11 cellular contexts compared by ENCODE assay signal in the genomic region with DNA sequence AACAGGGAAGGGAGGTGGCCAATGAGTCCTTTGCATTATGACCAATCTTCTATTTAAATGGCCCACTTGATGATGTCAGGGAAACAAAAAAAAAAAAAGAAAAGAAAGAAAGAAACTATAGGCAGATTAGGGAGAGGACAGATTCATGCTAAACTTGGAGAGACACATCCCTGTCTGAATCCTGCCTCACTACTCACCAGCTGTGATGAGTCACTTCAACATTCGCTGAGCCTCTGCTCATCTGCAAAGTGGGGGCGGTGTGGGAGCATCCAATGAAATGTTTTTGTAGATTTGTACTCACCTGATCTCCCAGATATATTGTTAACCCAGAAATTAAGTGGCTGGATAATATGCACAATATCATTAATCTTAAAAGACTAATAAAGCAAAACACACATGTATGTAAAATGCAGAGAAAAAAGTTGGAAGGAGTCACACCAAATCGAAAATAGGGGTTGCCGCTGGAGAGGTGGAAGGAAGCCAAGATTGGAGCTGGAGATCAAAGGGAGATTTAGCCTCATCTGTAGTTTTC. TPM values are rescaled to one million over a fixed set of nuclear protein-coding genes. Genes with fewer than 3 reads are reported as not detected.
DNase-seq lines count a peak whose midpoint lies in the region; ATAC-seq and TF ChIP-seq lines count a peak whose summit lies in the region.
"Had no signal": no experiment of that assay in that cellular context is flagged by ENCODE, and none has a peak within 500 bp of the region (broad histone marks: within the 10 kb centered on the region; RNA-seq: fewer than 3 reads in every experiment).

No MANE protein-coding gene starts in this region.

- H3K9me3 Mint-ChIP-seq in activated naive CD4-positive, alpha-beta T cell treated with anti-CD3 and anti-CD28 coated beads for 36 hours = no peaks in the 10 kb centered on the region
- no peaks in the 10 kb centered on the region for H3K9me3 Mint-ChIP-seq in stimulated activated naive B cell treated with anti-CD40 and anti-IgM and Interleukin-4, amounts not matched to agents 10 μg/mL and 1 μg/mL and 100 μg/mL, for 72 hours
- H3K9me3 Mint-ChIP-seq in GM23338 = no peaks in the 10 kb centered on the region

- no peaks in the 10 kb centered on the region for H3K9me2 ChIP-seq in GM23338 (ENCODE audit: insufficient read depth)

- H3K27me3 ChIP-seq in GM23338 (ENCODE audit: insufficient read depth) = no peaks in the 10 kb centered on the region

- no peaks in the 10 kb centered on the region for H3K36me3 Mint-ChIP-seq in activated naive CD4-positive, alpha-beta T cell treated with anti-CD3 and anti-CD28 coated beads for 36 hours (ENCODE audit: low read depth)
- no peaks in the 10 kb centered on the region for H3K36me3 Mint-ChIP-seq in stimulated activated naive B cell treated with anti-CD40 and anti-IgM and Interleukin-4, amounts not matched to agents 10 μg/mL and 1 μg/mL and 100 μg/mL, for 72 hours
- no peaks in the 10 kb centered on the region for H3K36me3 Mint-ChIP-seq in GM23338 (ENCODE audit: low read depth)

- H3K27me3 Mint-ChIP-seq in activated naive CD4-positive, alpha-beta T cell treated with anti-CD3 and anti-CD28 coated beads for 36 hours (ENCODE audit: low read depth) = no peaks in the 10 kb centered on the region
- no peaks in the 10 kb centered on the region for H3K27me3 Mint-ChIP-seq in stimulated activated naive B cell treated with anti-CD40 and anti-IgM and Interleukin-4, amounts not matched to agents 10 μg/mL and 1 μg/mL and 100 μg/mL, for 72 hours
- no peaks in the 10 kb centered on the region for H3K27me3 Mint-ChIP-seq in GM23338 (ENCODE audit: insufficient read depth, low read depth, poor library complexity)

- H3K4me3 ChIP-seq in fibroblast of villous mesenchyme (ENCODE audit: low read depth, low read length) (peak overlapping the region; percentile 24), GM23338 (no peak overlapping the region)

- H2AFZ ChIP-seq in GM23338 = no peak overlapping the region

- H3K4me3 Mint-ChIP-seq in activated naive CD4-positive, alpha-beta T cell treated with anti-CD3 and anti-CD28 coated beads for 36 hours = no peak overlapping the region
- no peak overlapping the region for H3K4me3 Mint-ChIP-seq in stimulated activated naive B cell treated with anti-CD40 and anti-IgM and Interleukin-4, amounts not matched to agents 10 μg/mL and 1 μg/mL and 100 μg/mL, for 72 hours
- H3K4me3 Mint-ChIP-seq in GM23338 = no peak overlapping the region

- no peaks in the 10 kb centered on the region for H3K36me3 ChIP-seq in GM23338 (ENCODE audit: insufficient read depth)

- ATAC-seq in SK-N-SH treated with all-trans-retinoic acid at 6 μM for 48 hours (peak; percentile 98), HG02870 (IDR thresholded peaks at IDR 0.05; ENCODE audit: unreplicated experiment) (no peak), GM19397 (IDR thresholded peaks at IDR 0.05; ENCODE audit: unreplicated experiment) (no peak), GM23338 (no peak; the same call in 2 of the 3 replicates)
- ATAC-seq in stimulated activated naive B cell treated with anti-CD40 and anti-IgM and Interleukin-4, amounts not matched to agents 10 μg/mL and 1 μg/mL and 100 μg/mL, for 72 hours (replicated peaks) = peak; percentile 63 to 85
- ATAC-seq: right cardiac atrium had no signal

- H3K4me1 Mint-ChIP-seq in activated naive CD4-positive, alpha-beta T cell treated with anti-CD3 and anti-CD28 coated beads for 36 hours (ENCODE audit: low read depth) = peaks cover 12% of the 10 kb centered on the region
- peaks cover 13 to 23% of the 10 kb centered on the region in 2 donors for H3K4me1 Mint-ChIP-seq in stimulated activated naive B cell treated with anti-CD40 and anti-IgM and Interleukin-4, amounts not matched to agents 10 μg/mL and 1 μg/mL and 100 μg/mL, for 72 hours
- H3K4me1 Mint-ChIP-seq in GM23338 = peaks cover 7% of the 10 kb centered on the region; the same call in 1 of the 3 replicates

- intact Hi-C loops in activated naive CD4-positive, alpha-beta T cell treated with anti-CD3 and anti-CD28 coated beads for 36 hours (cut with micrococcal nuclease) = loop anchor here (1.0 to 2.0 kb wide), 2 partner anchors 10 to 16 kb away; no protein-coding TSS in a partner anchor

- no peaks in the 10 kb centered on the region for H3K79me2 ChIP-seq in GM23338 (replicated peaks; ENCODE audit: insufficient read depth)

- H3K27ac ChIP-seq in GM23338 (ENCODE audit: low read depth) = no peak overlapping the region
- H3K27ac ChIP-seq: C4-2B had no signal

- no peaks in the 10 kb centered on the region for H3F3A ChIP-seq in GM23338 (replicated peaks; ENCODE audit: low read depth)

- no peak overlapping the region for H3K4me2 ChIP-seq in GM23338

- TF ChIP-seq CTCF in fibroblast of villous mesenchyme (IDR thresholded peaks at IDR 0.05; ENCODE audit: insufficient read depth, low read depth, low read length) (no peak), GM23338 (conservative IDR thresholded peaks at IDR 0.05; ENCODE audit: low read depth in 2 of 2) (no peak)

- no peak overlapping the region for H3K27ac Mint-ChIP-seq in activated naive CD4-positive, alpha-beta T cell treated with anti-CD3 and anti-CD28 coated beads for 36 hours
- H3K27ac Mint-ChIP-seq in stimulated activated naive B cell treated with anti-CD40 and anti-IgM and Interleukin-4, amounts not matched to agents 10 μg/mL and 1 μg/mL and 100 μg/mL, for 72 hours = peak overlapping the region; percentile 44
- H3K27ac Mint-ChIP-seq in GM23338 = no peak overlapping the region

- H3K4me1 ChIP-seq in GM23338 (ENCODE audit: insufficient read depth) = no peaks in the 10 kb centered on the region

- H4K20me1 ChIP-seq in GM23338 (replicated peaks; ENCODE audit: insufficient read depth) = no peaks in the 10 kb centered on the region

- peak; percentile 49 for DNase-seq in activated naive CD4-positive, alpha-beta T cell treated with anti-CD3 and anti-CD28 coated beads for 36 hours
- DNase-seq in activated naive CD4-positive, alpha-beta T cell treated with anti-CD3 and anti-CD28 coated beads, Interleukin-2, amount 50 U/mL, for 16 hours = no peak
- DNase-seq in fibroblast of villous mesenchyme (ENCODE audit: low read depth) = peak; percentile 84
- DNase-seq in stimulated activated naive B cell treated with anti-CD40 and anti-IgM and Interleukin-4, amounts not matched to agents 10 μg/mL and 1 μg/mL and 100 μg/mL, for 72 hours = no peak
- DNase-seq in GM23338 (ENCODE audit: low spot score) = no peak
- DNase-seq: NCI-H1694 treated with DMSO at 0.1 percent for 48 hours, right cardiac atrium had no signal

- CTCF ChIA-PET in activated naive CD4-positive, alpha-beta T cell treated with anti-CD3 and anti-CD28 coated beads for 36 hours (lab: Charles Lee) = no interaction called here

TF ChIP-seq in SK-N-SH treated with all-trans-retinoic acid at 6 μM for 48 hours, 23 proteins besides CTCF, POLR2A, EP300 and RAD21:
- TF ChIP-seq PPARA (CRISPR knock-in tag; IDR thresholded peaks at IDR 0.05; ENCODE audit: borderline replicate concordance) (no peak), ISL1 (CRISPR knock-in tag; IDR thresholded peaks at IDR 0.05) (no peak)
- TF ChIP-seq, protein P1, sequence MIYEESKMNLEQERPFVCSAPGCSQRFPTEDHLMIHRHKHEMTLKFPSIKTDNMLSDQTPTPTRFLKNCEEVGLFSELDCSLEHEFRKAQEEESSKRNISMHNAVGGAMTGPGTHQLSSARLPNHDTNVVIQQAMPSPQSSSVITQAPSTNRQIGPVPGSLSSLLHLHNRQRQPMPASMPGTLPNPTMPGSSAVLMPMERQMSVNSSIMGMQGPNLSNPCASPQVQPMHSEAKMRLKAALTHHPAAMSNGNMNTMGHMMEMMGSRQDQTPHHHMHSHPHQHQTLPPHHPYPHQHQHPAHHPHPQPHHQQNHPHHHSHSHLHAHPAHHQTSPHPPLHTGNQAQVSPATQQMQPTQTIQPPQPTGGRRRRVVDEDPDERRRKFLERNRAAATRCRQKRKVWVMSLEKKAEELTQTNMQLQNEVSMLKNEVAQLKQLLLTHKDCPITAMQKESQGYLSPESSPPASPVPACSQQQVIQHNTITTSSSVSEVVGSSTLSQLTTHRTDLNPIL (CRISPR knock-in tag; IDR thresholded peaks at IDR 0.05; ENCODE audit: low read depth) = no peak

TF ChIP-seq in GM23338, 12 proteins besides CTCF, POLR2A, EP300 and RAD21 (continues in another document):
- TF ChIP-seq JUNB (IDR thresholded peaks at IDR 0.05; ENCODE audit: unreplicated experiment) (no peak), EZH2phosphoT487 (IDR thresholded peaks at IDR 0.05; ENCODE audit: unreplicated experiment) (no peak)
- TF ChIP-seq, protein P2, sequence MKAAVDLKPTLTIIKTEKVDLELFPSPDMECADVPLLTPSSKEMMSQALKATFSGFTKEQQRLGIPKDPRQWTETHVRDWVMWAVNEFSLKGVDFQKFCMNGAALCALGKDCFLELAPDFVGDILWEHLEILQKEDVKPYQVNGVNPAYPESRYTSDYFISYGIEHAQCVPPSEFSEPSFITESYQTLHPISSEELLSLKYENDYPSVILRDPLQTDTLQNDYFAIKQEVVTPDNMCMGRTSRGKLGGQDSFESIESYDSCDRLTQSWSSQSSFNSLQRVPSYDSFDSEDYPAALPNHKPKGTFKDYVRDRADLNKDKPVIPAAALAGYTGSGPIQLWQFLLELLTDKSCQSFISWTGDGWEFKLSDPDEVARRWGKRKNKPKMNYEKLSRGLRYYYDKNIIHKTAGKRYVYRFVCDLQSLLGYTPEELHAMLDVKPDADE (IDR thresholded peaks at IDR 0.05) = no peak

RNA-seq across cellular contexts. Expression of a gene that starts 17.1 kb away (rescaled TPM):
- 10 to 100 TPM; 33.4 to 36.2 TPM for total RNA-seq in activated naive CD4-positive, alpha-beta T cell treated with anti-CD3 and anti-CD28 coated beads for 36 hours
- 89.5 and 139 TPM in 2 replicates for total RNA-seq in fibroblast of villous mesenchyme
- 92.2 and 99.9 TPM in 2 replicates for total RNA-seq in GM23338 (2014; rRNA removed; shearing (Covaris generic))
- polyA plus RNA-seq in GM23338 (2016; fragmentation: Nextera tagmentation; extraction: Ambion mirVana) = 21.2 and 25.2 TPM in 2 replicates

RNA-seq across cellular contexts. Expression of a gene that starts 46.0 kb away (rescaled TPM):
- total RNA-seq in activated naive CD4-positive, alpha-beta T cell treated with anti-CD3 and anti-CD28 coated beads for 36 hours = 1 to 10 TPM; 7.0 to 7.3 TPM
- total RNA-seq in fibroblast of villous mesenchyme = 98.2 and 246 TPM in 2 replicates
- total RNA-seq in GM23338 (2014; rRNA removed; shearing (Covaris generic)) = 12.8 and 17.2 TPM in 2 replicates
- 8.7 and 9.7 TPM in 2 replicates for polyA plus RNA-seq in GM23338 (2016; fragmentation: Nextera tagmentation; extraction: Ambion mirVana)

Comparison
In these comparisons a context has a peak if more than half of its experiments do, and no peak if none do; other contexts are left out.
1. DNase-seq: peak in activated naive CD4-positive, alpha-beta T cell treated with anti-CD3 and anti-CD28 coated beads for 36 hours (single experiment) and fibroblast of villous mesenchyme (single experiment); none in activated naive CD4-positive, alpha-beta T cell treated with anti-CD3 and anti-CD28 coated beads, Interleukin-2, amount 50 U/mL, for 16 hours (single experiment), stimulated activated naive B cell treated with anti-CD40 and anti-IgM and Interleukin-4, amounts not matched to agents 10 μg/mL and 1 μg/mL and 100 μg/mL, for 72 hours (single experiment) and GM23338 (single experiment).
2. ATAC-seq: peak in SK-N-SH treated with all-trans-retinoic acid at 6 μM for 48 hours (single experiment) and stimulated activated naive B cell treated with anti-CD40 and anti-IgM and Interleukin-4, amounts not matched to agents 10 μg/mL and 1 μg/mL and 100 μg/mL, for 72 hours (2 of 2); none in HG02870 (single experiment), GM19397 (single experiment) and GM23338 (single experiment).